ENCODE assay signal across 2 cellular contexts in the genomic region with DNA sequence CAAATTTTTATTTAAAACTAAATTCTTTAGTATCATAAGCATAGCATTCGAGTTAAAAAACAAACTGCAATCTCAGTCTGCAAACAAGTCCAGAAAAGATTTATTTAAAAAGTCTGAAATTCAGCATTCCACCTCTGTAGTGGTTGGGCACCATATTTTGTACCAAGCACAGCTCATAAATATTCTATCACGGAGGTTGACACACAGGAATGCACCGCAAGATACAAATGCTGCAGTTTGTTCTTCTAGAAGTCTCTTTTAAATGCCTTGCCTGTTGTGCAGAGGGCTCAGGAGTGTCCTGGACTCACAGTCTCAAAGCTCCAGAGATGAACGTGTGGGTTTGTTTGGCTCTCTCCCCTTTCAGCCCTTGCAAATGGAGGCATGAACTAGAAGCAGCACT.
TF ChIP-seq lines count a peak whose summit lies in the region.

No MANE protein-coding gene starts in this region.

TF ChIP-seq in IMR-90, 13 proteins besides CTCF, POLR2A, EP300 and RAD21:
- TF ChIP-seq RFX5 (IDR thresholded peaks at IDR 0.05; ENCODE audit: low read depth, low read length) (no peak), MAFK (IDR thresholded peaks at IDR 0.05; ENCODE audit: low read depth, low read length) (no peak), RCOR1 (IDR thresholded peaks at IDR 0.05; ENCODE audit: insufficient replicate concordance, low read length) (no peak), FOS (IDR thresholded peaks at IDR 0.05; ENCODE audit: low read depth, low read length) (no peak), MXI1 (IDR thresholded peaks at IDR 0.05; ENCODE audit: borderline replicate concordance, low read depth, low read length) (no peak)
- TF ChIP-seq, protein P1, sequence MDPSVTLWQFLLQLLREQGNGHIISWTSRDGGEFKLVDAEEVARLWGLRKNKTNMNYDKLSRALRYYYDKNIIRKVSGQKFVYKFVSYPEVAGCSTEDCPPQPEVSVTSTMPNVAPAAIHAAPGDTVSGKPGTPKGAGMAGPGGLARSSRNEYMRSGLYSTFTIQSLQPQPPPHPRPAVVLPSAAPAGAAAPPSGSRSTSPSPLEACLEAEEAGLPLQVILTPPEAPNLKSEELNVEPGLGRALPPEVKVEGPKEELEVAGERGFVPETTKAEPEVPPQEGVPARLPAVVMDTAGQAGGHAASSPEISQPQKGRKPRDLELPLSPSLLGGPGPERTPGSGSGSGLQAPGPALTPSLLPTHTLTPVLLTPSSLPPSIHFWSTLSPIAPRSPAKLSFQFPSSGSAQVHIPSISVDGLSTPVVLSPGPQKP (IDR thresholded peaks at IDR 0.05; ENCODE audit: borderline replicate concordance, low read depth, low read length): no peak
TF ChIP-seq in IMR-90: peak in this region for 0.

TF ChIP-seq in H1, 55 proteins besides CTCF, POLR2A, EP300 and RAD21:
- no peak for TF ChIP-seq TAF1 (IDR thresholded peaks at IDR 0.05; ENCODE audit: low read depth, low read length)
- no peak for TF ChIP-seq CEBPB (IDR thresholded peaks at IDR 0.05; ENCODE audit: low read depth, low read length)
- no peak for TF ChIP-seq SP4 (IDR thresholded peaks at IDR 0.05; ENCODE audit: low read length)
- TF ChIP-seq, protein P2, sequence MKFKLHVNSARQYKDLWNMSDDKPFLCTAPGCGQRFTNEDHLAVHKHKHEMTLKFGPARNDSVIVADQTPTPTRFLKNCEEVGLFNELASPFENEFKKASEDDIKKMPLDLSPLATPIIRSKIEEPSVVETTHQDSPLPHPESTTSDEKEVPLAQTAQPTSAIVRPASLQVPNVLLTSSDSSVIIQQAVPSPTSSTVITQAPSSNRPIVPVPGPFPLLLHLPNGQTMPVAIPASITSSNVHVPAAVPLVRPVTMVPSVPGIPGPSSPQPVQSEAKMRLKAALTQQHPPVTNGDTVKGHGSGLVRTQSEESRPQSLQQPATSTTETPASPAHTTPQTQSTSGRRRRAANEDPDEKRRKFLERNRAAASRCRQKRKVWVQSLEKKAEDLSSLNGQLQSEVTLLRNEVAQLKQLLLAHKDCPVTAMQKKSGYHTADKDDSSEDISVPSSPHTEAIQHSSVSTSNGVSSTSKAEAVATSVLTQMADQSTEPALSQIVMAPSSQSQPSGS (IDR thresholded peaks at IDR 0.05; ENCODE audit: low read length): no peak
- no peak for TF ChIP-seq CBX5 (IDR thresholded peaks at IDR 0.05; ENCODE audit: low read depth, low read length)
- no peak for TF ChIP-seq E2F6 (IDR thresholded peaks at IDR 0.05)
- no peak for TF ChIP-seq SIN3A (conservative IDR thresholded peaks at IDR 0.05 in 1 of 2, IDR thresholded peaks at IDR 0.05 in 1 of 2; ENCODE audit: low read depth in 1 of 2, low read length in 2 of 2)
- no peak for TF ChIP-seq TAF7 (optimal IDR thresholded peaks at IDR 0.05; ENCODE audit: borderline replicate concordance, low read depth, low read length)
- no peak for TF ChIP-seq SAP30 (IDR thresholded peaks at IDR 0.05; ENCODE audit: insufficient read depth, insufficient replicate concordance, low read length)
- TF ChIP-seq TCF12 (IDR thresholded peaks at IDR 0.05; ENCODE audit: low read depth, low read length): no peak
- no peak for TF ChIP-seq SIRT6 (IDR thresholded peaks at IDR 0.05; ENCODE audit: low read length)
- no peak for TF ChIP-seq TEAD4 (IDR thresholded peaks at IDR 0.05; ENCODE audit: low read depth, low read length)
- no peak for TF ChIP-seq EZH2 (IDR thresholded peaks at IDR 0.05; ENCODE audit: low read depth, low read length, severe bottlenecking)
- no peak for TF ChIP-seq GTF2F1 (IDR thresholded peaks at IDR 0.05; ENCODE audit: borderline replicate concordance, low read depth, low read length)
- TF ChIP-seq SUZ12 (IDR thresholded peaks at IDR 0.05; ENCODE audit: low read length): no peak
- TF ChIP-seq BRCA1 (IDR thresholded peaks at IDR 0.05; ENCODE audit: low read depth, low read length): no peak
- TF ChIP-seq ASH2L (IDR thresholded peaks at IDR 0.05; ENCODE audit: low read length): no peak
- no peak for TF ChIP-seq KDM4A (IDR thresholded peaks at IDR 0.05; ENCODE audit: low read depth, low read length, severe bottlenecking)
